1 cellular context compared by ENCODE assay signal in genomic region chr16:66695935-66696668, GRCh38.
TF ChIP-seq lines count a peak whose summit lies in the region.

No MANE protein-coding gene starts in this region.

TF ChIP-seq in liver, 16 proteins besides CTCF, POLR2A, EP300 and RAD21 (continued from another document):
- no peak for TF ChIP-seq ZBTB33 (IDR thresholded peaks at IDR 0.05)
TF ChIP-seq in liver: peak in this region for 0.
